ENCODE assay signal across 7 cellular contexts in genomic region chr4:147683717-147684700, GRCh38. TPM values are rescaled to one million over a fixed set of nuclear protein-coding genes. Genes with fewer than 3 reads are reported as not detected.
DNase-seq lines count a peak whose midpoint lies in the region; ATAC-seq and TF ChIP-seq lines count a peak whose summit lies in the region.

PRMT9 (minus strand) TSS chr4:147684163; CDS start chr4:147683987, 176 bp downstream.

- peak within 1 kb of the TSS; percentile 80 for H3K4me3 ChIP-seq in hepatocyte

- H2AFZ ChIP-seq in hepatocyte: peak within 1 kb of the TSS; percentile 88

- H4K20me1 ChIP-seq in hepatocyte (ENCODE audit: insufficient read depth, poor library complexity, severe bottlenecking): no peaks in the 10 kb centered on the region

- no peaks in the 10 kb centered on the region for H3K27me3 ChIP-seq in hepatocyte

- H3K4me2 ChIP-seq in hepatocyte: peak within 1 kb of the TSS; percentile 79

- H3K79me2 ChIP-seq in hepatocyte: peaks cover 41% of the 10 kb centered on the region

- no peaks in the 10 kb centered on the region for H3K9me3 ChIP-seq in hepatocyte (ENCODE audit: low read depth)

- ATAC-seq in GM18502 (IDR thresholded peaks at IDR 0.05; ENCODE audit: poor library complexity, unreplicated experiment) (peak; percentile 99), HG02884 (IDR thresholded peaks at IDR 0.05; ENCODE audit: unreplicated experiment) (peak; percentile 99)

- peaks cover 4% of the 10 kb centered on the region for H3K4me1 ChIP-seq in hepatocyte (ENCODE audit: insufficient read depth)

- WGBS in hepatocyte (ENCODE audit: low lambda C conversion rate, missing lambda C conversion rate): 2% methylated on average over 69 of the region's 69 CpGs

- peak within 1 kb of the TSS; percentile 94 for H3K27ac ChIP-seq in hepatocyte

- H3K36me3 ChIP-seq in hepatocyte (replicated peaks; ENCODE audit: insufficient read depth, low read depth): no peaks in the 10 kb centered on the region

- DNase-seq in NCI-H146 treated with DMSO at 0.1 percent for 48 hours (lab: John Stamatoyannopoulos, UW; ENCODE audit: unreplicated experiment): peak; percentile 33
- peak; percentile 67 for DNase-seq in T-helper 22 cell (ENCODE audit: low read depth)
- peak; percentile 97 for DNase-seq in astrocyte of the hippocampus (ENCODE audit: low read depth, low spot score)
- DNase-seq in hepatocyte (ENCODE audit: low spot score): peak; percentile 95
- DNase-seq in renal cortical epithelial cell (ENCODE audit: low read depth): peak; percentile 68

- no peak for TF ChIP-seq CTCF in hepatocyte (IDR thresholded peaks at IDR 0.05; ENCODE audit: poor library complexity)

- H3K9me2 ChIP-seq in hepatocyte (replicated peaks; ENCODE audit: insufficient read depth): no peaks in the 10 kb centered on the region

RNA-seq across cellular contexts. Expression of gene PRMT9, which starts in this region (rescaled TPM):
- 11.0 and 16.3 TPM in 2 replicates for total RNA-seq in hepatocyte
- 6.0 and 6.2 TPM in 2 replicates for polyA plus RNA-seq in hepatocyte
- total RNA-seq in renal cortical epithelial cell: 13.0 and 15.2 TPM in 2 replicates

Comparison
In these comparisons a context has a peak if more than half of its experiments do, and no peak if none do; other contexts are left out.
1. Peak in every context shown above with its lines: DNase-seq, ATAC-seq, H3K4me3 ChIP-seq and H3K27ac ChIP-seq.
2. DNase-seq: peak in every context shown above with its lines; median percentile 97 in astrocyte of the hippocampus; 95 in hepatocyte; 68 in renal cortical epithelial cell; 67 in T-helper 22 cell; 33 in NCI-H146 treated with DMSO at 0.1 percent for 48 hours.